1 cellular context compared by ENCODE assay signal in genomic region chr20:54152227-54153040, GRCh38.
TF ChIP-seq lines count a peak whose summit lies in the region.

No MANE protein-coding gene starts in this region.

TF ChIP-seq in HepG2, 621 proteins besides CTCF, POLR2A, EP300 and RAD21:
- TF ChIP-seq ATF1 (CRISPR knock-in tag; IDR thresholded peaks at IDR 0.05): no peak
- TF ChIP-seq ZBTB2 (CRISPR knock-in tag; IDR thresholded peaks at IDR 0.05; ENCODE audit: low read depth): 0 out of 2 replicates have a peak, but pooled peaks have one; percentile 31
- no peak for TF ChIP-seq TMF1 (CRISPR knock-in tag; IDR thresholded peaks at IDR 0.05; ENCODE audit: low read depth)
- TF ChIP-seq THAP9 (CRISPR knock-in tag; IDR thresholded peaks at IDR 0.05; ENCODE audit: borderline replicate concordance): 0 out of 2 replicates have a peak, but pooled peaks have one; percentile 18
- TF ChIP-seq ZNF547 (CRISPR knock-in tag; IDR thresholded peaks at IDR 0.05): no peak
- 0 out of 2 replicates have a peak, but pooled peaks have one; percentile 17 for TF ChIP-seq ZNF891 (CRISPR knock-in tag; IDR thresholded peaks at IDR 0.05)
